ENCODE assay signal across 1 cellular context in the genomic region with DNA sequence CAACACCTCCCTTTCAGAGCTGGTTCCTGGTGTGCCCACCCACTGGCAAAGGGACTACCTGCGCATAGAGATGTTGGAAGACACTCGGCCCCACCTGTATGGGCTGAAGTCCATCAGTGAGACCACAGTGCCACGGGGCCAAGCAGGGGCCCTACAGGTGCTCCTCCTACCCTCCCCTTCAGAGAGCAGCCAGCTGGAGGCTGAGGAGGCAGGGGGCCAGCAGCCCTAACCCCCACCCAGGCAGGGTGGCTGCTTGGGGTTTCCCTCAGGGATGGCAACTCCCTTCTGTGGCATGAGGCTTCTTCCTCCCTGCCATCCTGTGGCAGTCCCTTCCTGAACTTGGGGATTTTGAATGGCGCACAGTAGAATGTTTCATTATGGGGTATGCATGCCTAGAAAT.
TF ChIP-seq lines count a peak whose summit lies in the region.

No MANE protein-coding gene starts in this region.

TF ChIP-seq in SK-N-SH treated with all-trans-retinoic acid at 6 μM for 48 hours, 23 proteins besides CTCF, POLR2A, EP300 and RAD21 (continued from another document):
- TF ChIP-seq, protein P1, sequence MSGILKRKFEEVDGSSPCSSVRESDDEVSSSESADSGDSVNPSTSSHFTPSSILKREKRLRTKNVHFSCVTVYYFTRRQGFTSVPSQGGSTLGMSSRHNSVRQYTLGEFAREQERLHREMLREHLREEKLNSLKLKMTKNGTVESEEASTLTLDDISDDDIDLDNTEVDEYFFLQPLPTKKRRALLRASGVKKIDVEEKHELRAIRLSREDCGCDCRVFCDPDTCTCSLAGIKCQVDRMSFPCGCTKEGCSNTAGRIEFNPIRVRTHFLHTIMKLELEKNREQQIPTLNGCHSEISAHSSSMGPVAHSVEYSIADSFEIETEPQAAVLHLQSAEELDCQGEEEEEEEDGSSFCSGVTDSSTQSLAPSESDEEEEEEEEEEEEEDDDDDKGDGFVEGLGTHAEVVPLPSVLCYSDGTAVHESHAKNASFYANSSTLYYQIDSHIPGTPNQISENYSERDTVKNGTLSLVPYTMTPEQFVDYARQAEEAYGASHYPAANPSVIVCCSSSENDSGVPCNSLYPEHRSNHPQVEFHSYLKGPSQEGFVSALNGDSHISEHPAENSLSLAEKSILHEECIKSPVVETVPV (CRISPR knock-in tag; IDR thresholded peaks at IDR 0.05), result no peak
- no peak for TF ChIP-seq ESRRG (CRISPR knock-in tag; IDR thresholded peaks at IDR 0.05)
- no peak for TF ChIP-seq ARNTL (CRISPR knock-in tag; IDR thresholded peaks at IDR 0.05; ENCODE audit: borderline replicate concordance, low read depth)
- no peak for TF ChIP-seq ZNF70 (CRISPR knock-in tag; IDR thresholded peaks at IDR 0.05)
- TF ChIP-seq ZFP30 (CRISPR knock-in tag; IDR thresholded peaks at IDR 0.05), result no peak
- TF ChIP-seq CSDC2 (CRISPR knock-in tag; IDR thresholded peaks at IDR 0.05), result no peak
- TF ChIP-seq ZNF565 (CRISPR knock-in tag; conservative IDR thresholded peaks at IDR 0.05; ENCODE audit: low read depth), result no peak
- no peak for TF ChIP-seq TOX (CRISPR knock-in tag; IDR thresholded peaks at IDR 0.05; ENCODE audit: borderline replicate concordance)
- no peak for TF ChIP-seq SNAI2 (CRISPR knock-in tag; IDR thresholded peaks at IDR 0.05)
- no peak for TF ChIP-seq OSR1 (CRISPR knock-in tag; IDR thresholded peaks at IDR 0.05)
- TF ChIP-seq, protein P2, sequence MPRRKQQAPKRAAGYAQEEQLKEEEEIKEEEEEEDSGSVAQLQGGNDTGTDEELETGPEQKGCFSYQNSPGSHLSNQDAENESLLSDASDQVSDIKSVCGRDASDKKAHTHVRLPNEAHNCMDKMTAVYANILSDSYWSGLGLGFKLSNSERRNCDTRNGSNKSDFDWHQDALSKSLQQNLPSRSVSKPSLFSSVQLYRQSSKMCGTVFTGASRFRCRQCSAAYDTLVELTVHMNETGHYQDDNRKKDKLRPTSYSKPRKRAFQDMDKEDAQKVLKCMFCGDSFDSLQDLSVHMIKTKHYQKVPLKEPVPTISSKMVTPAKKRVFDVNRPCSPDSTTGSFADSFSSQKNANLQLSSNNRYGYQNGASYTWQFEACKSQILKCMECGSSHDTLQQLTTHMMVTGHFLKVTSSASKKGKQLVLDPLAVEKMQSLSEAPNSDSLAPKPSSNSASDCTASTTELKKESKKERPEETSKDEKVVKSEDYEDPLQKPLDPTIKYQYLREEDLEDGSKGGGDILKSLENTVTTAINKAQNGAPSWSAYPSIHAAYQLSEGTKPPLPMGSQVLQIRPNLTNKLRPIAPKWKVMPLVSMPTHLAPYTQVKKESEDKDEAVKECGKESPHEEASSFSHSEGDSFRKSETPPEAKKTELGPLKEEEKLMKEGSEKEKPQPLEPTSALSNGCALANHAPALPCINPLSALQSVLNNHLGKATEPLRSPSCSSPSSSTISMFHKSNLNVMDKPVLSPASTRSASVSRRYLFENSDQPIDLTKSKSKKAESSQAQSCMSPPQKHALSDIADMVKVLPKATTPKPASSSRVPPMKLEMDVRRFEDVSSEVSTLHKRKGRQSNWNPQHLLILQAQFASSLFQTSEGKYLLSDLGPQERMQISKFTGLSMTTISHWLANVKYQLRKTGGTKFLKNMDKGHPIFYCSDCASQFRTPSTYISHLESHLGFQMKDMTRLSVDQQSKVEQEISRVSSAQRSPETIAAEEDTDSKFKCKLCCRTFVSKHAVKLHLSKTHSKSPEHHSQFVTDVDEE (CRISPR knock-in tag; IDR thresholded peaks at IDR 0.05), result no peak
